9 cellular contexts compared by ENCODE assay signal in the genomic region with DNA sequence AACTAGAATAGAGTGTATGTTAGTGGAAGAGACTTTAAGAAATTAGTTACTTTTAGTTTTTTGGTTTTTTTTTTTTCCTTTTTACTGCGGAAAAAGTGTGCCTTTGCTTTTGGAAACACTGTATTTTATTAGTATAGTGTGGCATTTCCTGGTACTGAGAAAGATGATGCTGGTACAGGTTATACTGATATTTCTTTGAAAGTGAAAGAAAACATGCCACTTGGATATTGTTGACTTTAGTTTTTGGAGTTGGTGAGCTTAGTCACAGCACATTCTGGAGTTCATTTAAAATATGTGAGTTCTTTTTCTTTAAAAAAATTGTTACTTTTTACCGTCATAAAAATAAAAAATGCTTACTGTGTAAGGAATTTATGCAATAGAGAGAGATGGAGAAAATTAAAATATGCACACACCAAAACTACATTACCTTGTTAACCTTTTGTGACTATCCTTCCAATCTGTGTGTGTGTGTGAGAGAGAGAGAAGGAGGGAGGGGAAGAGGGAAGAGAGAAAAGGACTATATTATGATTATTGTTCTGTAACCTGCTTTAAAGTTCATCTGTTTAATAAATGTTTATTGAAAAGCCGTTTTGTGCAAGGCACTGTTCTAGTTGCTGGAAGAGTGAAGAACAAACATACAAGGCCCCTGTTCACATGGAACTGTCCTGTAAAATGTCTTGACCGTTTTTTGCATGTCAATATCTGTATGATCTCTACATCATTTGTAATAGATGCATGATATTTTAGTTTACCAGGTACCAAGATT. TPM values are rescaled to one million over a fixed set of nuclear protein-coding genes. Genes with fewer than 3 reads are reported as not detected.
DNase-seq lines count a peak whose midpoint lies in the region; ATAC-seq and TF ChIP-seq lines count a peak whose summit lies in the region.
"Had no signal": no experiment of that assay in that cellular context is flagged by ENCODE, and none has a peak within 500 bp of the region (broad histone marks: within the 10 kb centered on the region; RNA-seq: fewer than 3 reads in every experiment).

No MANE protein-coding gene starts in this region.

- ATAC-seq in activated CD8-positive, alpha-beta T cell treated with anti-CD3 and anti-CD28 coated beads for 36 hours: peak; percentile 22
- no peak for ATAC-seq in activated CD8-positive, alpha-beta T cell treated with anti-CD3 and anti-CD28 coated beads, Interleukin-2, amount 10 ng/mL, durations not matched to agents 7 days and 5 days
- ATAC-seq in left lung (peak; percentile 20), upper lobe of right lung (no peak)
- no peak for ATAC-seq in stimulated activated naive CD8-positive, alpha-beta T cell treated with anti-CD3 and anti-CD28 coated beads, Interleukin-15, Interleukin-2, amounts not matched to agents 100 U/mL and 50 U/mL, for 24 hours

- POLR2A ChIA-PET in activated CD8-positive, alpha-beta T cell treated with anti-CD3 and anti-CD28 coated beads for 36 hours (lab: Charles Lee): interaction anchor here (1.8 to 2.7 kb wide), 2 partner anchors 10 to 17 kb away, joined by 5 to 19 read pairs; no protein-coding TSS in a partner anchor
- POLR2A ChIA-PET in activated CD8-positive, alpha-beta T cell treated with anti-CD3 and anti-CD28 coated beads, Interleukin-2, amount 10 ng/mL, durations not matched to agents 7 days and 5 days (lab: Charles Lee): interaction anchor here (0.8 to 2.8 kb wide), 6 partner anchors 10 to 481 kb away, joined by 3 to 16 read pairs (median 4); a partner anchor contains a TSS

- peaks cover 5% of the 10 kb centered on the region for H3K36me3 Mint-ChIP-seq in activated CD8-positive, alpha-beta T cell treated with anti-CD3 and anti-CD28 coated beads for 36 hours (ENCODE audit: low read depth)
- no peaks in the 10 kb centered on the region for H3K36me3 Mint-ChIP-seq in activated CD8-positive, alpha-beta T cell treated with anti-CD3 and anti-CD28 coated beads, Interleukin-2, amount 10 ng/mL, durations not matched to agents 7 days and 5 days (ENCODE audit: low read depth)

- H3K4me3 ChIP-seq in left lung: peak overlapping the region; percentile 89 to 96
- H3K4me3 ChIP-seq in upper lobe of right lung: peak overlapping the region; percentile 98

- H3K27ac Mint-ChIP-seq in activated CD8-positive, alpha-beta T cell treated with anti-CD3 and anti-CD28 coated beads for 36 hours: no peak overlapping the region
- no peak overlapping the region for H3K27ac Mint-ChIP-seq in activated CD8-positive, alpha-beta T cell treated with anti-CD3 and anti-CD28 coated beads, Interleukin-2, amount 10 ng/mL, durations not matched to agents 7 days and 5 days

- no peak overlapping the region for H3K4me3 Mint-ChIP-seq in activated CD8-positive, alpha-beta T cell treated with anti-CD3 and anti-CD28 coated beads for 36 hours
- no peak overlapping the region for H3K4me3 Mint-ChIP-seq in activated CD8-positive, alpha-beta T cell treated with anti-CD3 and anti-CD28 coated beads, Interleukin-2, amount 10 ng/mL, durations not matched to agents 7 days and 5 days

- no peaks in the 10 kb centered on the region for H3K9me3 ChIP-seq in left lung
- no peaks in the 10 kb centered on the region for H3K9me3 ChIP-seq in upper lobe of right lung

- intact Hi-C loops in activated CD8-positive, alpha-beta T cell treated with anti-CD3 and anti-CD28 coated beads for 36 hours (cut with micrococcal nuclease): loop anchor here (2.0 kb wide), 1 partner anchor 28 kb away; no protein-coding TSS in a partner anchor
- intact Hi-C loops in left lung (cut with DNase I): no loop called here
- intact Hi-C loops in upper lobe of right lung (cut with DNase I): loop anchor here (5.0 kb wide), 1 partner anchor 174 kb away; no protein-coding TSS in a partner anchor

- CTCF ChIA-PET in activated CD8-positive, alpha-beta T cell treated with anti-CD3 and anti-CD28 coated beads for 36 hours (lab: Charles Lee): interaction anchor here (1.4 to 2.8 kb wide), 2 partner anchors 11 to 16 kb away, joined by 5 to 8 read pairs; no protein-coding TSS in a partner anchor
- CTCF ChIA-PET in activated CD8-positive, alpha-beta T cell treated with anti-CD3 and anti-CD28 coated beads, Interleukin-2, amount 10 ng/mL, durations not matched to agents 7 days and 5 days (lab: Charles Lee): interaction anchor here (0.6 to 1.4 kb wide), 4 partner anchors 27 to 300 kb away, joined by 3 to 4 read pairs (median 3); no protein-coding TSS in a partner anchor

- no peaks in the 10 kb centered on the region for H3K27me3 Mint-ChIP-seq in activated CD8-positive, alpha-beta T cell treated with anti-CD3 and anti-CD28 coated beads for 36 hours
- H3K27me3 Mint-ChIP-seq in activated CD8-positive, alpha-beta T cell treated with anti-CD3 and anti-CD28 coated beads, Interleukin-2, amount 10 ng/mL, durations not matched to agents 7 days and 5 days (ENCODE audit: low read depth): peaks cover 2% of the 10 kb centered on the region

- H3K9me3 Mint-ChIP-seq in activated CD8-positive, alpha-beta T cell treated with anti-CD3 and anti-CD28 coated beads for 36 hours: no peaks in the 10 kb centered on the region
- no peaks in the 10 kb centered on the region for H3K9me3 Mint-ChIP-seq in activated CD8-positive, alpha-beta T cell treated with anti-CD3 and anti-CD28 coated beads, Interleukin-2, amount 10 ng/mL, durations not matched to agents 7 days and 5 days (ENCODE audit: insufficient read depth)

- H3K4me1 ChIP-seq in left lung (peaks cover 39 to 65% of the 10 kb centered on the region in 2 donors), upper lobe of right lung (peaks cover 40% of the 10 kb centered on the region)

- no peaks in the 10 kb centered on the region for H3K27me3 ChIP-seq in left lung
- H3K27me3 ChIP-seq in upper lobe of right lung: no peaks in the 10 kb centered on the region

- H3K36me3 ChIP-seq in left lung: no peaks in the 10 kb centered on the region
- H3K36me3 ChIP-seq in upper lobe of right lung: no peaks in the 10 kb centered on the region

- H3K27ac ChIP-seq in left lung (peak overlapping the region; percentile 92 to 97), upper lobe of right lung (peak overlapping the region; percentile 90)

- TF ChIP-seq CTCF in activated CD8-positive, alpha-beta T cell treated with anti-CD3 and anti-CD28 coated beads for 36 hours (IDR thresholded peaks at IDR 0.05): no peak
- TF ChIP-seq CTCF in left lung (IDR thresholded peaks at IDR 0.05) (no peak), upper lobe of right lung (IDR thresholded peaks at IDR 0.05) (no peak)

- H3K4me1 Mint-ChIP-seq in activated CD8-positive, alpha-beta T cell treated with anti-CD3 and anti-CD28 coated beads for 36 hours (ENCODE audit: low read depth): peaks cover 9% of the 10 kb centered on the region
- H3K4me1 Mint-ChIP-seq in activated CD8-positive, alpha-beta T cell treated with anti-CD3 and anti-CD28 coated beads, Interleukin-2, amount 10 ng/mL, durations not matched to agents 7 days and 5 days (ENCODE audit: low read depth): peaks cover 8% of the 10 kb centered on the region

- no peak for DNase-seq in activated CD8-positive, alpha-beta T cell treated with anti-CD3 and anti-CD28 coated beads for 36 hours
- no peak for DNase-seq in activated CD8-positive, alpha-beta T cell treated with anti-CD3 and anti-CD28 coated beads, Interleukin-2, amount 10 ng/mL, durations not matched to agents 7 days and 5 days
- DNase-seq in amniotic epithelial cell (ENCODE audit: low read depth): peak; percentile 20
- no peak for DNase-seq in left lung
- no peak for DNase-seq in upper lobe of right lung
- DNase-seq in GM19240 (ENCODE audit: insufficient read length, low spot score): no peak
- no peak for DNase-seq in activated CD4-positive, CD25-positive, alpha-beta regulatory T cell (lab: John Stamatoyannopoulos, UW)
- no peak for DNase-seq in stimulated activated naive CD8-positive, alpha-beta T cell treated with anti-CD3 and anti-CD28 coated beads, Interleukin-15, Interleukin-2, amounts not matched to agents 100 U/mL and 50 U/mL, for 24 hours
- DNase-seq: NCI-H1048 had no signal

RNA-seq across cellular contexts. Expression of a gene that starts 1.9 kb away (rescaled TPM):
- total RNA-seq in activated CD8-positive, alpha-beta T cell treated with anti-CD3 and anti-CD28 coated beads for 36 hours: 10 to 100 TPM; 13.5 to 14.3 TPM
- 10 to 100 TPM; 24.6 to 25.4 TPM for total RNA-seq in activated CD8-positive, alpha-beta T cell treated with anti-CD3 and anti-CD28 coated beads, Interleukin-2, amount 10 ng/mL, durations not matched to agents 7 days and 5 days
- total RNA-seq in left lung: 10 to 100 TPM; 29.0 to 42.1 TPM
- 50.7 TPM for total RNA-seq in upper lobe of right lung

Comparison
In these comparisons a context has a peak if more than half of its experiments do, and no peak if none do; other contexts are left out.
1. ATAC-seq: peak in activated CD8-positive, alpha-beta T cell treated with anti-CD3 and anti-CD28 coated beads for 36 hours (single experiment) and left lung (single experiment); none in activated CD8-positive, alpha-beta T cell treated with anti-CD3 and anti-CD28 coated beads, Interleukin-2, amount 10 ng/mL, durations not matched to agents 7 days and 5 days (single experiment), upper lobe of right lung (single experiment) and stimulated activated naive CD8-positive, alpha-beta T cell treated with anti-CD3 and anti-CD28 coated beads, Interleukin-15, Interleukin-2, amounts not matched to agents 100 U/mL and 50 U/mL, for 24 hours (single experiment).
2. intact Hi-C loops: an anchor here in activated CD8-positive, alpha-beta T cell treated with anti-CD3 and anti-CD28 coated beads for 36 hours (2.0 kb wide) and upper lobe of right lung (5.0 kb wide); none called in left lung.